Comparison of ENCODE assay signal across 10 cellular contexts in the genomic region with DNA sequence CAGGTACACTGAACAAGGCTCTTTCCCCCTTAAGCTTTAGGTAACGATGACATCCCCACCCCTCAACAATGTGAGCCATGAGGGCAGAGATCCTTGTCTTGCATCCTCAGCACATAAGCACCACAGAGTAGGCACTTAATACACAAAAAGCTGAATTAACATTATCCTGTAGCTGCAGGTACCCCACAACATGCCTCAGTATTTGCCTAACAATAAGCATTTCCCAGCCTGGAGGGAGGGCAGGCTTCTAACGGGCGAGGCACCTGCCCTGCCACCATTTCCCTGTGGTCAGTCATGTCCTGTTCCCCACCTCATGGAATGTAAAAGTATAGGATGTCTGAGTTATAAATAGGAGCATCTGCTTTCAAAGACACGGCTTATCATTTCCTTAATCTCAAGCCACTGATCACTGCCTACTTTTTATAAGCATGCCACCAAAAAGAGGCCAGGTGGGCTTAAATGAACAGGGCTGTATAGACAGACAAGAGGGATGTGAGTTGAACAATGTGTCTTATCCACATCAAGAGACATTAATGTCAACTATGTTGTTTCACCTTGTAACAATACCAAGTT. TPM values are rescaled to one million over a fixed set of nuclear protein-coding genes. Genes with fewer than 3 reads are reported as not detected.
A peak's percentile ranks its signal among the peaks of the same experiment; 100 is the strongest.
DNase-seq lines count a peak whose midpoint lies in the region; ATAC-seq and TF ChIP-seq lines count a peak whose summit lies in the region.
"Had no signal": no experiment of that assay in that cellular context is flagged by ENCODE, and none has a peak within 500 bp of the region (broad histone marks: within the 10 kb centered on the region; RNA-seq: fewer than 3 reads in every experiment).

No MANE protein-coding gene starts in this region.

- H3K4me1 ChIP-seq in SK-N-SH (ENCODE audit: control insufficient read depth in 1 of 2, insufficient read depth in 2 of 2, low read depth in 1 of 2, low read length in 1 of 2) (peaks cover 26 to 69% of the 10 kb centered on the region in 2 experiments), fibroblast of lung (ENCODE audit: control insufficient read depth, extremely low read depth, insufficient read depth, low read length) (peaks cover 26% of the 10 kb centered on the region), prostate gland (replicated peaks) (peaks cover 49% of the 10 kb centered on the region)

- no peak overlapping the region for H2AFZ ChIP-seq in SK-N-SH (ENCODE audit: low read depth)
- no peak overlapping the region for H2AFZ ChIP-seq in fibroblast of lung (ENCODE audit: low read length)

- H4K20me1 ChIP-seq in SK-N-SH (ENCODE audit: insufficient read depth) (peaks cover 80% of the 10 kb centered on the region), fibroblast of lung (ENCODE audit: control insufficient read depth, extremely low read depth, insufficient read depth, low read length) (peaks cover 2% of the 10 kb centered on the region)

- POLR2A ChIA-PET in SK-N-SH (lab: Yijun Ruan, JAX), result interaction anchor here (0.9 to 1.8 kb wide), 2 partner anchors 10 to 149 kb away, joined by 3 to 5 read pairs; no protein-coding TSS in a partner anchor

- CTCF ChIA-PET in SK-N-SH (lab: Yijun Ruan, JAX), result interaction anchor here (1.1 to 4.2 kb wide), 7 partner anchors 10 to 172 kb away, joined by 4 to 16 read pairs (median 8); no protein-coding TSS in a partner anchor

- no peak overlapping the region for H3K9ac ChIP-seq in SK-N-SH
- no peak overlapping the region for H3K9ac ChIP-seq in fibroblast of lung (ENCODE audit: insufficient read depth, low read length)

- H3K79me2 ChIP-seq in SK-N-SH (ENCODE audit: insufficient read depth), result peaks cover 94% of the 10 kb centered on the region
- H3K79me2 ChIP-seq in fibroblast of lung (ENCODE audit: control insufficient read depth, insufficient read depth, low read length), result peaks cover 85% of the 10 kb centered on the region

- H3K9me3 ChIP-seq in SK-N-SH (no peaks in the 10 kb centered on the region), fibroblast of lung (ENCODE audit: control insufficient read depth, insufficient read depth, low read depth, low read length) (no peaks in the 10 kb centered on the region), prostate gland (no peaks in the 10 kb centered on the region)

- H3K4me2 ChIP-seq in SK-N-SH, result peak overlapping the region; percentile 100
- peak overlapping the region; percentile 46 for H3K4me2 ChIP-seq in fibroblast of lung (ENCODE audit: extremely low read depth, insufficient read depth, low read length)

- WGBS in SK-N-SH (ENCODE audit: low lambda C conversion rate), result 62% methylated on average over 4 of the region's 4 CpGs
- 37% methylated on average over 4 of the region's 4 CpGs for WGBS in prostate gland

- H3F3A ChIP-seq in SK-N-SH (replicated peaks; ENCODE audit: insufficient read depth), result no peaks in the 10 kb centered on the region

- H3K27ac ChIP-seq in SK-N-SH (ENCODE audit: low read depth in 2 of 2, low read length in 1 of 2), result peak overlapping the region in 1 of 2 experiments; percentile 91; a peak in 2 of 4 replicates
- H3K27ac ChIP-seq in fibroblast of lung (ENCODE audit: insufficient read depth, low read length), result no peak overlapping the region
- peak overlapping the region; percentile 100 for H3K27ac ChIP-seq in prostate gland
- H3K27ac ChIP-seq: 22Rv1 had no signal

- no peaks in the 10 kb centered on the region for H3K9me2 ChIP-seq in SK-N-SH

- no peak for TF ChIP-seq RAD21 in SK-N-SH (IDR thresholded peaks at IDR 0.05; ENCODE audit: low read length)

- intact Hi-C loops in prostate gland (cut with DNase I), result loop anchor here (10.0 kb wide), 1 partner anchor 77 kb away; no protein-coding TSS in a partner anchor

- no peak for TF ChIP-seq POLR2A in prostate gland (IDR thresholded peaks at IDR 0.05)

- no peak for ATAC-seq in SK-N-SH treated with all-trans-retinoic acid at 6 μM for 48 hours

- H3K36me3 ChIP-seq in SK-N-SH (replicated peaks in 1 of 2; ENCODE audit: control insufficient read depth in 1 of 2, insufficient read depth in 2 of 2, low read length in 1 of 2), result peaks cover 0 to 32% of the 10 kb centered on the region in 2 experiments
- H3K36me3 ChIP-seq in fibroblast of lung (ENCODE audit: control insufficient read depth, insufficient read depth, low read length), result peaks cover 3% of the 10 kb centered on the region
- H3K36me3 ChIP-seq in prostate gland, result no peaks in the 10 kb centered on the region

- H3K4me3 ChIP-seq in SK-N-SH (ENCODE audit: low read depth in 2 of 2, low read length in 1 of 2) (peak overlapping the region in 1 of 2 experiments; percentile 9; a peak in 1 of 4 replicates), fibroblast of lung (replicated peaks in 1 of 4; ENCODE audit: control extremely low read depth in 1 of 4, insufficient read depth in 1 of 4, low read depth in 3 of 4, low read length in 4 of 4) (peak overlapping the region in 1 of 4 experiments; percentile 61), prostate gland (no peak overlapping the region)

- H3K27me3 ChIP-seq in SK-N-SH (ENCODE audit: insufficient read depth), result no peaks in the 10 kb centered on the region
- no peaks in the 10 kb centered on the region for H3K27me3 ChIP-seq in fibroblast of lung (ENCODE audit: control insufficient read depth, insufficient read depth, low read length)
- H3K27me3 ChIP-seq in prostate gland (replicated peaks; ENCODE audit: insufficient read depth), result no peaks in the 10 kb centered on the region

- DNase-seq in SK-N-SH (no peak), RPMI7951 (ENCODE audit: low read depth) (peak; percentile 40), fibroblast of lung (ENCODE audit: low read depth in 2 of 2) (no peak), prostate gland (ENCODE audit: low spot score) (no peak), NCI-H345 treated with DMSO at 0.1 percent for 48 hours (lab: John Stamatoyannopoulos, UW; ENCODE audit: unreplicated experiment) (no peak), T-helper 9 cell (no peak)
- no peak for DNase-seq in stimulated activated CD4-positive, alpha-beta T cell treated with anti-CD3 and anti-CD28 coated beads, Interleukin-2, amount 100 ng/mL, for 24 hours
- DNase-seq: kidney had no signal

- no peak for TF ChIP-seq EP300 in SK-N-SH (IDR thresholded peaks at IDR 0.05; ENCODE audit: borderline replicate concordance in 1 of 2, low read depth in 1 of 2, low read length in 1 of 2)

- TF ChIP-seq CTCF in SK-N-SH (IDR thresholded peaks at IDR 0.05), result no peak
- no peak for TF ChIP-seq CTCF in fibroblast of lung (conservative IDR thresholded peaks at IDR 0.05 in 1 of 2, IDR thresholded peaks at IDR 0.05 in 1 of 2; ENCODE audit: low read depth in 1 of 2, low read length in 2 of 2)
- no peak for TF ChIP-seq CTCF in prostate gland (IDR thresholded peaks at IDR 0.05)

TF ChIP-seq in SK-N-SH, 30 proteins besides CTCF, POLR2A, EP300 and RAD21 (continues in another document):
- TF ChIP-seq POLR2AphosphoS5 (IDR thresholded peaks at IDR 0.05; ENCODE audit: low read depth, low read length) (no peak), NRF1 (IDR thresholded peaks at IDR 0.05; ENCODE audit: low read depth, low read length) (no peak), MEF2A (IDR thresholded peaks at IDR 0.05; ENCODE audit: borderline replicate concordance, low read depth) (0 out of 2 replicates have a peak, but pooled peaks have one; percentile 15), FOXJ3 (CRISPR knock-in tag; IDR thresholded peaks at IDR 0.05) (no peak), RCOR1 (IDR thresholded peaks at IDR 0.05; ENCODE audit: low read length) (no peak), FOSL2 (IDR thresholded peaks at IDR 0.05; ENCODE audit: borderline replicate concordance, low read depth) (no peak), GATA2 (CRISPR knock-in tag; IDR thresholded peaks at IDR 0.05) (peak; percentile 17; the same call in 1 of the 2 replicates), MXI1 (IDR thresholded peaks at IDR 0.05; ENCODE audit: low read depth, low read length) (no peak), RFX5 (IDR thresholded peaks at IDR 0.05; ENCODE audit: low read length) (no peak)
- TF ChIP-seq, protein P1, sequence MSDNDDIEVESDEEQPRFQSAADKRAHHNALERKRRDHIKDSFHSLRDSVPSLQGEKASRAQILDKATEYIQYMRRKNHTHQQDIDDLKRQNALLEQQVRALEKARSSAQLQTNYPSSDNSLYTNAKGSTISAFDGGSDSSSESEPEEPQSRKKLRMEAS (IDR thresholded peaks at IDR 0.05; ENCODE audit: low read depth), result no peak

TF ChIP-seq in SK-N-SH treated with all-trans-retinoic acid at 6 μM for 48 hours, 23 proteins besides CTCF, POLR2A, EP300 and RAD21 (continues in another document):
- TF ChIP-seq ZC3H10 (CRISPR knock-in tag; IDR thresholded peaks at IDR 0.05) (no peak), ISL1 (CRISPR knock-in tag; IDR thresholded peaks at IDR 0.05) (no peak), ZNF565 (CRISPR knock-in tag; conservative IDR thresholded peaks at IDR 0.05; ENCODE audit: low read depth) (no peak), ZNF70 (CRISPR knock-in tag; IDR thresholded peaks at IDR 0.05) (no peak)
- TF ChIP-seq, protein P2, sequence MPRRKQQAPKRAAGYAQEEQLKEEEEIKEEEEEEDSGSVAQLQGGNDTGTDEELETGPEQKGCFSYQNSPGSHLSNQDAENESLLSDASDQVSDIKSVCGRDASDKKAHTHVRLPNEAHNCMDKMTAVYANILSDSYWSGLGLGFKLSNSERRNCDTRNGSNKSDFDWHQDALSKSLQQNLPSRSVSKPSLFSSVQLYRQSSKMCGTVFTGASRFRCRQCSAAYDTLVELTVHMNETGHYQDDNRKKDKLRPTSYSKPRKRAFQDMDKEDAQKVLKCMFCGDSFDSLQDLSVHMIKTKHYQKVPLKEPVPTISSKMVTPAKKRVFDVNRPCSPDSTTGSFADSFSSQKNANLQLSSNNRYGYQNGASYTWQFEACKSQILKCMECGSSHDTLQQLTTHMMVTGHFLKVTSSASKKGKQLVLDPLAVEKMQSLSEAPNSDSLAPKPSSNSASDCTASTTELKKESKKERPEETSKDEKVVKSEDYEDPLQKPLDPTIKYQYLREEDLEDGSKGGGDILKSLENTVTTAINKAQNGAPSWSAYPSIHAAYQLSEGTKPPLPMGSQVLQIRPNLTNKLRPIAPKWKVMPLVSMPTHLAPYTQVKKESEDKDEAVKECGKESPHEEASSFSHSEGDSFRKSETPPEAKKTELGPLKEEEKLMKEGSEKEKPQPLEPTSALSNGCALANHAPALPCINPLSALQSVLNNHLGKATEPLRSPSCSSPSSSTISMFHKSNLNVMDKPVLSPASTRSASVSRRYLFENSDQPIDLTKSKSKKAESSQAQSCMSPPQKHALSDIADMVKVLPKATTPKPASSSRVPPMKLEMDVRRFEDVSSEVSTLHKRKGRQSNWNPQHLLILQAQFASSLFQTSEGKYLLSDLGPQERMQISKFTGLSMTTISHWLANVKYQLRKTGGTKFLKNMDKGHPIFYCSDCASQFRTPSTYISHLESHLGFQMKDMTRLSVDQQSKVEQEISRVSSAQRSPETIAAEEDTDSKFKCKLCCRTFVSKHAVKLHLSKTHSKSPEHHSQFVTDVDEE (CRISPR knock-in tag; IDR thresholded peaks at IDR 0.05), result no peak

RNA-seq across cellular contexts. Expression of a gene that starts 3.4 kb away (rescaled TPM):
- polyA plus RNA-seq in SK-N-SH (2012; rRNA removed) (116 and 122 TPM in 2 replicates), fibroblast of lung (495 and 519 TPM in 2 replicates)
- 137 and 163 TPM in 2 replicates for polyA plus RNA-seq in SK-N-SH (2012; cell fraction: cytosol; rRNA removed)
- polyA plus RNA-seq in SK-N-SH (2012; cell fraction: nucleus; rRNA removed), result 55.0 and 73.6 TPM in 2 replicates
- 324 and 335 TPM in 2 replicates for total RNA-seq in RPMI7951 (2014; rRNA removed; shearing (Covaris generic))
- total RNA-seq in fibroblast of lung (77.6 and 104 TPM in 2 replicates), prostate gland (100 to 1,000 TPM; 139 to 150 TPM)
- 514 and 539 TPM in 2 replicates for polyA plus RNA-seq in fibroblast of lung (2012)
- 153 and 154 TPM in 2 replicates for polyA minus RNA-seq in fibroblast of lung (ENCODE audit: low replicate concordance)
